In the genomic region with DNA sequence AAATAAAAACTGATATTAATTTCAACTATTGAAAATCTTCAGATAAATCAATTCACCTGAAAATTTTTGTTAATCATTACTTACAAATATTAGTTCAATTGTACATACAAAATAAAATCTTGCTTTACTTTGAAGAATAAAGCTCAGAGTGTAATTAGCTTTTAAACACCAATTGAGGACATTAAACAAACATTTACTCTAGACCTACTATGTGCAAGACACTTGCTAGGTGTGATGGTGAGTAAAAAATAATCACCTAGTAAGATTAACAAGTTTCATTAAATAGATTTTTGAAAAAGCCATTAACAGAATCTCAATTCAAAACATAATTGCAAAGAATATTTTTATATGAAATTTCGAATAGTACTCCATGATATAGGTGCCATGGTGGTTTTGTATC, we compare ENCODE assay signal across 27 cellular contexts. TPM values are rescaled to one million over a fixed set of nuclear protein-coding genes. Genes with fewer than 3 reads are reported as not detected.
DNase-seq lines count a peak whose midpoint lies in the region; ATAC-seq and TF ChIP-seq lines count a peak whose summit lies in the region.
"Had no signal": no experiment of that assay in that cellular context is flagged by ENCODE, and none has a peak within 500 bp of the region (broad histone marks: within the 10 kb centered on the region; RNA-seq: fewer than 3 reads in every experiment).

No MANE protein-coding gene starts in this region.

- peaks cover 5% of the 10 kb centered on the region for H3K79me2 ChIP-seq in Karpas-422 (ENCODE audit: low read length)

- no peaks in the 10 kb centered on the region for H3K9me3 ChIP-seq in Karpas-422 (ENCODE audit: low read length)
- no peaks in the 10 kb centered on the region for H3K9me3 ChIP-seq in gastrocnemius medialis
- H3K9me3 ChIP-seq: body of pancreas, HAP-1, testis had no signal

- H3K4me3 ChIP-seq in Karpas-422 (ENCODE audit: low read length), result no peak overlapping the region
- peak overlapping the region in 2 of 4 donors; percentile 23 to 80 for H3K4me3 ChIP-seq in gastrocnemius medialis
- H3K4me3 ChIP-seq: body of pancreas, HAP-1, testis had no signal

- TF ChIP-seq POLR2A in gastrocnemius medialis (IDR thresholded peaks at IDR 0.05), result no peak

- H3K4me2 ChIP-seq in Karpas-422 (ENCODE audit: low read depth, low read length, poor library complexity, severe bottlenecking), result no peak overlapping the region
- H3K4me2 ChIP-seq: KMS-11 had no signal

- H4K20me1 ChIP-seq in Karpas-422 (ENCODE audit: insufficient read depth, low read depth, low read length), result no peaks in the 10 kb centered on the region

- no peaks in the 10 kb centered on the region for H3K9me2 ChIP-seq in Karpas-422 (replicated peaks; ENCODE audit: insufficient read depth, low read length)

- no peak overlapping the region for H3K27ac ChIP-seq in Karpas-422 (ENCODE audit: low read length)
- H3K27ac ChIP-seq in gastrocnemius medialis, result peak overlapping the region; percentile 90 to 100 (median 98)
- H3K27ac ChIP-seq: KMS-11 had no signal

- TF ChIP-seq CTCF in gastrocnemius medialis (IDR thresholded peaks at IDR 0.05 in 4 of 5, conservative IDR thresholded peaks at IDR 0.05 in 1 of 5), result no peak

- 0 out of 2 replicates have a peak overlapping the region, but pooled peaks have one; percentile 20 for H2AFZ ChIP-seq in Karpas-422 (ENCODE audit: low read length)

- H3K36me3 ChIP-seq in Karpas-422 (ENCODE audit: insufficient read depth, low read length), result no peaks in the 10 kb centered on the region
- no peaks in the 10 kb centered on the region for H3K36me3 ChIP-seq in gastrocnemius medialis
- H3K36me3 ChIP-seq: HAP-1 had no signal

- no peak overlapping the region for H3K9ac ChIP-seq in Karpas-422 (ENCODE audit: low read length)
- H3K9ac ChIP-seq: KMS-11 had no signal

- intact Hi-C loops in gastrocnemius medialis (cut with DNase I; ENCODE audit: low total_unique reads), result loop anchor here (5.0 kb wide), 1 partner anchor 1027 kb away; no protein-coding TSS in a partner anchor

- H3K4me1 ChIP-seq in Karpas-422 (ENCODE audit: low read length) (peaks cover 45% of the 10 kb centered on the region), gastrocnemius medialis (peaks cover 21% of the 10 kb centered on the region in 2 donors)

- H3K27me3 ChIP-seq in Karpas-422 (ENCODE audit: low read length) (no peaks in the 10 kb centered on the region), gastrocnemius medialis (no peaks in the 10 kb centered on the region)
- H3K27me3 ChIP-seq: body of pancreas, testis had no signal

- DNase-seq in DMS79 treated with DMSO at 0.1 percent for 48 hours (lab: John Stamatoyannopoulos, UW) (peak; percentile 29), DMS79 (lab: John Stamatoyannopoulos, UW) (no peak), Karpas-422 (no peak), inferior parietal cortex (ENCODE audit: extremely low spot score) (peak; percentile 7), gastrocnemius medialis (no peak), germinal center (ENCODE audit: low spot score) (no peak)
- DNase-seq: 8988T; activated CD4-positive, alpha-beta T cell treated with anti-CD3 and anti-CD28 coated beads for 1 hour; activated CD8-positive, alpha-beta T cell treated with anti-CD3 and anti-CD28 coated beads for 36 hours; activated naive CD4-positive, alpha-beta T cell treated with anti-CD3 and anti-CD28 coated beads, Interleukin-2, amount 50 U/mL, for 16 hours; body of pancreas; Calu3; foreskin melanocyte; hypothalamus; NCI-H1930; NK-92 treated with Interleukin-12 subunit alpha and Interleukin-12 subunit beta, amount 100 ng/mL, for 24 hours; stimulated activated naive CD4-positive, alpha-beta T cell; T-helper 17 cell; testis had no signal

- in situ Hi-C loops in gastrocnemius medialis (cut with MboI; ENCODE audit: low sequenced_read_pairs in 4 of 4), result no loop called here

- ATAC-seq in gastrocnemius medialis (no peak), GM19328 (IDR thresholded peaks at IDR 0.05; ENCODE audit: unreplicated experiment) (no peak), GM19455 (IDR thresholded peaks at IDR 0.05; ENCODE audit: unreplicated experiment) (no peak)
- ATAC-seq: activated CD8-positive, alpha-beta T cell treated with anti-CD3 and anti-CD28 coated beads for 36 hours; activated T-helper 17 cell treated with anti-CD3 and anti-CD28 coated beads, Interleukin-2, amount 50 U/mL, for 72 hours; body of pancreas; left lobe of liver; Right ventricle myocardium inferior; SK-N-SH treated with all-trans-retinoic acid at 6 μM for 48 hours; T-helper 17 cell had no signal

RNA-seq across cellular contexts. Expression of a gene that starts 3.9 kb away (rescaled TPM):
- total RNA-seq in Karpas-422 (2014; rRNA removed; shearing (Covaris generic); ENCODE audit: low replicate concordance), result 83.6 and 88.5 TPM in 2 replicates
- 10 to 100 TPM; 13.6 to 26.6 (median 21.6) TPM for total RNA-seq in gastrocnemius medialis

RNA-seq across cellular contexts. Expression of a gene that starts 4.7 kb away (rescaled TPM):
- 0.22 and 1.5 TPM in 2 replicates for total RNA-seq in Karpas-422 (2014; rRNA removed; shearing (Covaris generic); ENCODE audit: low replicate concordance)
- total RNA-seq in gastrocnemius medialis, result under 1 TPM in 1 of 4 donors, not detected in 3; 0.09 TPM

Comparison
In these comparisons a context has a peak if more than half of its experiments do, and no peak if none do; other contexts are left out.
1. DNase-seq: peak in DMS79 treated with DMSO at 0.1 percent for 48 hours (single experiment) and inferior parietal cortex (single experiment); none in DMS79 (single experiment), Karpas-422 (single experiment), gastrocnemius medialis (0 of 2) and germinal center (single experiment).